Comparison of ENCODE assay signal across 1 cellular context in the genomic region with DNA sequence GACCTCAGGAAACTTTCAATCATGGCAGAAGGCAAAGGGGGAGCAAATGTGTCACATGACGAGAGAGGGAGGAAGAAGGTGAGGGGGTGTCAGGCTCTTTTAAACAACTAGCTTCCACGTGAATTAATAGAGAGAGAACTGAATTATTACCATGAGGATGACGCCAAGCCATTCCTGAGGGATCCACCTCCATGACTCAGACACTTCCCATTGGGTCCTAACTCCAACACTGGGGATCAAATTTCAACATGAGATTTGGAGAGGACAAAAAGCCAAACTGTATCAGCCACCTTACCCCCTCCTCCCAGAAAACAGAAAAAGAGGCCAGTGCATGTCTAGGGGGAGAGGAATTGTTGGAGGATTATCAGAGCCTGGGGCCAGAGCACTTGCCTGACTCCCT.
TF ChIP-seq lines count a peak whose summit lies in the region.

No MANE protein-coding gene starts in this region.

TF ChIP-seq in GM23338, 12 proteins besides CTCF, POLR2A, EP300 and RAD21 (continued from another document):
- TF ChIP-seq, protein P1, sequence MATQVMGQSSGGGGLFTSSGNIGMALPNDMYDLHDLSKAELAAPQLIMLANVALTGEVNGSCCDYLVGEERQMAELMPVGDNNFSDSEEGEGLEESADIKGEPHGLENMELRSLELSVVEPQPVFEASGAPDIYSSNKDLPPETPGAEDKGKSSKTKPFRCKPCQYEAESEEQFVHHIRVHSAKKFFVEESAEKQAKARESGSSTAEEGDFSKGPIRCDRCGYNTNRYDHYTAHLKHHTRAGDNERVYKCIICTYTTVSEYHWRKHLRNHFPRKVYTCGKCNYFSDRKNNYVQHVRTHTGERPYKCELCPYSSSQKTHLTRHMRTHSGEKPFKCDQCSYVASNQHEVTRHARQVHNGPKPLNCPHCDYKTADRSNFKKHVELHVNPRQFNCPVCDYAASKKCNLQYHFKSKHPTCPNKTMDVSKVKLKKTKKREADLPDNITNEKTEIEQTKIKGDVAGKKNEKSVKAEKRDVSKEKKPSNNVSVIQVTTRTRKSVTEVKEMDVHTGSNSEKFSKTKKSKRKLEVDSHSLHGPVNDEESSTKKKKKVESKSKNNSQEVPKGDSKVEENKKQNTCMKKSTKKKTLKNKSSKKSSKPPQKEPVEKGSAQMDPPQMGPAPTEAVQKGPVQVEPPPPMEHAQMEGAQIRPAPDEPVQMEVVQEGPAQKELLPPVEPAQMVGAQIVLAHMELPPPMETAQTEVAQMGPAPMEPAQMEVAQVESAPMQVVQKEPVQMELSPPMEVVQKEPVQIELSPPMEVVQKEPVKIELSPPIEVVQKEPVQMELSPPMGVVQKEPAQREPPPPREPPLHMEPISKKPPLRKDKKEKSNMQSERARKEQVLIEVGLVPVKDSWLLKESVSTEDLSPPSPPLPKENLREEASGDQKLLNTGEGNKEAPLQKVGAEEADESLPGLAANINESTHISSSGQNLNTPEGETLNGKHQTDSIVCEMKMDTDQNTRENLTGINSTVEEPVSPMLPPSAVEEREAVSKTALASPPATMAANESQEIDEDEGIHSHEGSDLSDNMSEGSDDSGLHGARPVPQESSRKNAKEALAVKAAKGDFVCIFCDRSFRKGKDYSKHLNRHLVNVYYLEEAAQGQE (IDR thresholded peaks at IDR 0.05; ENCODE audit: unreplicated experiment), result no peak
- TF ChIP-seq, protein P2, sequence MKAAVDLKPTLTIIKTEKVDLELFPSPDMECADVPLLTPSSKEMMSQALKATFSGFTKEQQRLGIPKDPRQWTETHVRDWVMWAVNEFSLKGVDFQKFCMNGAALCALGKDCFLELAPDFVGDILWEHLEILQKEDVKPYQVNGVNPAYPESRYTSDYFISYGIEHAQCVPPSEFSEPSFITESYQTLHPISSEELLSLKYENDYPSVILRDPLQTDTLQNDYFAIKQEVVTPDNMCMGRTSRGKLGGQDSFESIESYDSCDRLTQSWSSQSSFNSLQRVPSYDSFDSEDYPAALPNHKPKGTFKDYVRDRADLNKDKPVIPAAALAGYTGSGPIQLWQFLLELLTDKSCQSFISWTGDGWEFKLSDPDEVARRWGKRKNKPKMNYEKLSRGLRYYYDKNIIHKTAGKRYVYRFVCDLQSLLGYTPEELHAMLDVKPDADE (IDR thresholded peaks at IDR 0.05), result no peak
- TF ChIP-seq EZH2 (IDR thresholded peaks at IDR 0.05; ENCODE audit: low read depth, unreplicated experiment), result no peak
